1 cellular context compared by ENCODE assay signal in genomic region chr1:100037665-100038400, GRCh38.
A peak's percentile ranks its signal among the peaks of the same experiment; 100 is the strongest.
TF ChIP-seq lines count a peak whose summit lies in the region.

No MANE protein-coding gene starts in this region.

TF ChIP-seq in IMR-90, 13 proteins besides CTCF, POLR2A, EP300 and RAD21:
- TF ChIP-seq CHD1 (IDR thresholded peaks at IDR 0.05; ENCODE audit: low read depth, low read length) (no peak), ELK1 (IDR thresholded peaks at IDR 0.05; ENCODE audit: borderline replicate concordance, low read depth, low read length) (no peak), BHLHE40 (IDR thresholded peaks at IDR 0.05; ENCODE audit: low read depth, low read length) (peak; percentile 38; the same call in 1 of the 2 replicates), FOS (IDR thresholded peaks at IDR 0.05; ENCODE audit: low read depth, low read length) (no peak), MAZ (IDR thresholded peaks at IDR 0.05; ENCODE audit: borderline replicate concordance, low read depth, low read length) (peak; percentile 70; the same call in 1 of the 2 replicates), NFE2L2 (IDR thresholded peaks at IDR 0.05; ENCODE audit: low read depth, low read length) (no peak), RFX5 (IDR thresholded peaks at IDR 0.05; ENCODE audit: low read depth, low read length) (no peak), RCOR1 (IDR thresholded peaks at IDR 0.05; ENCODE audit: insufficient replicate concordance, low read length) (no peak), CEBPB (IDR thresholded peaks at IDR 0.05; ENCODE audit: low read depth, low read length) (no peak), MAFK (IDR thresholded peaks at IDR 0.05; ENCODE audit: low read depth, low read length) (no peak), MXI1 (IDR thresholded peaks at IDR 0.05; ENCODE audit: borderline replicate concordance, low read depth, low read length) (peak; percentile 51; the same call in 1 of the 2 replicates)
TF ChIP-seq in IMR-90: peak in this region for 3.
